Comparison of ENCODE assay signal across 7 cellular contexts in the genomic region with DNA sequence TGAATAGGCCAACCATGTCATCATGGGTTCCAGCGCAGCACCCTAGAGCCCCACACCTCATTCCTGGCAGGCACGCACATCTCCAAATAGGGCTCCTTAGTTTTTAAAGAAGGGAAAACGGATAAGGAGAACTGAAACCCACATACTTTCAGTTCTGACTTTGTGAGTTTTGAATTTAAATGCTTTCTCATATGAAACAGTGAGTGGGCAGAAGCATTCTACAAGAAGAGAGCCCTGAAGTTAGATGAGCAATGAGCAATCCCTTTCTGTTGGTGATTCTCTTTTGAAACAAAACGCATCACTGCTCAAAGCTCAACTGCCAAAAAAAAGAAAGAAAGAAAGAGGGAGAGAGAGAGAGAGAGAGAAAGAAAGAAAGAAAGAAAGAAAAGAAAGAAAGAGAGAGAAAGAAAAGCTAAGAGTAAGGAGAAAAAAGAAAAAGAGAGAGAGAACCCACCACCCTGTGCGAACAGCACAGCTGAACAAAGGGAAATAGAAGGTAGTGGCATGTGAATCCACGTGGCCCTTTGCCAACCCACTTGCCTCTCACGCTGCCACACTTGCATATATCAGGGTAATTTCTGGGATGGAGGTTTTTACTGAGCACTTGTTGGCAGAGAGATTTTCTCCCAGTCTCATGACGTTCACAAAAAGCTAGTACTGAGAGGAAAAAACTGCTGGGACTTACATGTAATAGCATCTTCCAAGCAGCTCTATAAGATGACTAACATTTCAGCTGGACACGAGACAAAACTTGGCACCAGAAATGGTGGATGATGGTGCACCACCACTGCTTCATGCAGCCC.
DNase-seq lines count a peak whose midpoint lies in the region; ATAC-seq, FAIRE-seq and TF ChIP-seq lines count a peak whose summit lies in the region.

No MANE protein-coding gene starts in this region.

- TF ChIP-seq CTCF in D721Med (IDR thresholded peaks at IDR 0.05; ENCODE audit: insufficient read depth, missing control alignments): no peak

- peak; percentile 72 for ATAC-seq in GM18909 (IDR thresholded peaks at IDR 0.05; ENCODE audit: poor library complexity, unreplicated experiment)
- ATAC-seq in HG02840 (IDR thresholded peaks at IDR 0.05; ENCODE audit: low FRiP score, unreplicated experiment): peak; percentile 72

- peak; percentile 84 for DNase-seq in RPMI8226
- DNase-seq in medulla oblongata (ENCODE audit: extremely low spot score): peak; percentile 52
- no peak for DNase-seq in DMS53 (lab: John Stamatoyannopoulos, UW)
- DNase-seq in NCI-H2227 treated with DMSO at 0.1 percent for 48 hours (lab: John Stamatoyannopoulos, UW): no peak
- DNase-seq in D721Med (ENCODE audit: insufficient read length, low spot score): no peak

- FAIRE-seq in D721Med (lab: Jason Lieb, UNC): no peak

Comparison
In these comparisons a context has a peak if more than half of its experiments do, and no peak if none do; other contexts are left out.
1. DNase-seq: peak in RPMI8226 (single experiment) and medulla oblongata (single experiment); none in DMS53 (single experiment), NCI-H2227 treated with DMSO at 0.1 percent for 48 hours (single experiment) and D721Med (single experiment).